In the genomic region with DNA sequence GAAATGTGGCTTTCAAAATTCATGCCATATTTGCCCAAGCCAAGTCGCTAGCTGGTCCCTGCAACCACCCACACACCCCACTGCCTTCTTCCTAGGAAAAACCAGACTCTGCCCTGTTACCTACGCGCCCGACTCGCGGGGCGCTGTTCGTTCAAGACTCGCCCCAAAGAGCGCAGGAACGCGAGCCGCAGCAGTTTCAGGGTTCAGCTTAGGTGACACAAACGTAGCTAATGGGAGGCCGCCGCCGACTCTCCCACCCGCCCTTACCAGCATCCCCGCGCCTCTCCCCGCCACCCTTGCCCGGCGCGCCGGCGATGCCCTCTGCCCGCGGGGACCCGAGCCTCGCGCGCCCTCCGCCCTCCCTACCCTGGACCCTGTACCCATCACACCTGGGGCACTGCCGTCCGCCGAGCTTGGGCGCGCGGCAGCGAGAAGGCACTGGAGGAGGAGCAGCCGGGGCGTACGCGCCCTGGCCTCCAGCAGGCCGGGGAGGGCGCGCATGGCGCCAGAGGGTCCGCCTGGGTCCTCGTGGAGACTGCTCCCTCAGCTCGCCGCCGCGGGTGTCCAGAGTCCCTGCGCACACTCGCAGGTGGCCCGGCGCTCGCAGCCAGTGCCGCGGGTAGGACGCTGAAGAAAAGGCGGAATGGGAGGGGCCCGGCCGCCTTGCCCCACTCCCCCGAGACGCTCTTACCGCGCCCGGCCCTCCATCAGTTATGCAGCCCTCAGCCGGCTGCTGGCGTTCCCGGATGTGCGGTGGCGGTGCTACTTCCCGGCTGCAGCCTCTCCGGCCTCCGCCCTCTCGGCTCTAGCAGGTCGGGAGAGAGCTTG, we compare ENCODE assay signal across 8 cellular contexts. TPM values are rescaled to one million over a fixed set of nuclear protein-coding genes. Genes with fewer than 3 reads are reported as not detected.
DNase-seq lines count a peak whose midpoint lies in the region; ATAC-seq and TF ChIP-seq lines count a peak whose summit lies in the region.

EMB (minus strand) TSS at position 638 of the 828 bp plus-strand sequence; CDS start at position 501, 137 bp downstream.

- H3K27ac ChIP-seq in neural progenitor cell (no peak within 1 kb of the TSS), subcutaneous abdominal adipose tissue (ENCODE audit: low read depth, low read length) (no peak within 1 kb of the TSS)

- H3F3A ChIP-seq in neural progenitor cell (ENCODE audit: low read depth): peaks cover 15% of the 10 kb centered on the region

- DNase-seq in AG20443 (ENCODE audit: low spot score): peak; percentile 9
- DNase-seq in NOMO-1 treated with dmso at 0.1 percent for 144 hours (lab: John Stamatoyannopoulos, UW; ENCODE audit: unreplicated experiment): peak; percentile 84
- peak; percentile 76 for DNase-seq in activated T-cell treated with anti-CD3 and anti-CD28 coated beads for 48 hours (ENCODE audit: low read depth)
- peak; percentile 28 for DNase-seq in fibroblast of the aortic adventitia (ENCODE audit: low read depth)
- peak; percentile 79 for DNase-seq in neural progenitor cell (ENCODE audit: low spot score)

- H3K36me3 Mint-ChIP-seq in neural progenitor cell: no peaks in the 10 kb centered on the region

- H3K27me3 ChIP-seq in neural progenitor cell (no peaks in the 10 kb centered on the region), subcutaneous abdominal adipose tissue (ENCODE audit: control insufficient read depth in 5 of 5, insufficient read depth in 4 of 5, low read length in 5 of 5) (peaks cover 0 to 7% (median 2%) of the 10 kb centered on the region in 5 donors)

- peaks cover 5% of the 10 kb centered on the region for H3K4me1 ChIP-seq in neural progenitor cell
- peaks cover 0 to 11% (median 0%) of the 10 kb centered on the region in 5 donors for H3K4me1 ChIP-seq in subcutaneous abdominal adipose tissue (ENCODE audit: control insufficient read depth in 5 of 5, insufficient read depth in 5 of 5, low read length in 5 of 5)

- H3K4me3 ChIP-seq in fibroblast of the aortic adventitia (ENCODE audit: low read depth, low read length): peak within 1 kb of the TSS; percentile 66
- peak within 1 kb of the TSS; percentile 83 for H3K4me3 ChIP-seq in neural progenitor cell
- peak within 1 kb of the TSS; percentile 55 to 67 (median 57) for H3K4me3 ChIP-seq in subcutaneous abdominal adipose tissue (ENCODE audit: low read depth in 1 of 5, low read length in 5 of 5)

- peak; percentile 37 for TF ChIP-seq CTCF in fibroblast of the aortic adventitia (IDR thresholded peaks at IDR 0.05; ENCODE audit: insufficient read depth, low read length)
- peak; percentile 51 for TF ChIP-seq CTCF in neural progenitor cell (IDR thresholded peaks at IDR 0.05)

- H3K36me3 ChIP-seq in neural progenitor cell (no peaks in the 10 kb centered on the region), subcutaneous abdominal adipose tissue (ENCODE audit: control insufficient read depth in 5 of 5, insufficient read depth in 5 of 5, low read length in 5 of 5) (no peaks in the 10 kb centered on the region)

- H3K9me3 Mint-ChIP-seq in neural progenitor cell: no peaks in the 10 kb centered on the region

- no peaks in the 10 kb centered on the region for H3K9me3 ChIP-seq in neural progenitor cell (ENCODE audit: low read depth)
- H3K9me3 ChIP-seq in subcutaneous abdominal adipose tissue (ENCODE audit: control insufficient read depth in 5 of 5, low read length in 5 of 5): no peaks in the 10 kb centered on the region

- H3K27ac Mint-ChIP-seq in neural progenitor cell: peak within 1 kb of the TSS; percentile 91

- H3K9ac ChIP-seq in neural progenitor cell (no peak within 1 kb of the TSS), subcutaneous abdominal adipose tissue (ENCODE audit: low read length in 5 of 5) (peak within 1 kb of the TSS in 2 of 5 donors; percentile 17 to 55)

- H3K4me1 Mint-ChIP-seq in neural progenitor cell: peaks cover 13% of the 10 kb centered on the region

- H2AFZ ChIP-seq in neural progenitor cell (replicated peaks): peak within 1 kb of the TSS; percentile 95

- H3K4me3 Mint-ChIP-seq in neural progenitor cell: peak within 1 kb of the TSS; percentile 93

- no peaks in the 10 kb centered on the region for H4K20me1 ChIP-seq in neural progenitor cell (ENCODE audit: low read depth)

- H3K79me2 ChIP-seq in neural progenitor cell (ENCODE audit: low read depth): peaks cover 10% of the 10 kb centered on the region

- peak; percentile 75 for ATAC-seq in GM18907 (IDR thresholded peaks at IDR 0.05; ENCODE audit: unreplicated experiment)
- ATAC-seq in HG03175 (IDR thresholded peaks at IDR 0.05; ENCODE audit: unreplicated experiment): peak; percentile 59

- peak within 1 kb of the TSS; percentile 84 for H3K4me2 ChIP-seq in neural progenitor cell

- peaks cover 2% of the 10 kb centered on the region for H3K27me3 Mint-ChIP-seq in neural progenitor cell (ENCODE audit: insufficient read depth, low read depth)

RNA-seq across cellular contexts. Expression of gene EMB, which starts in this region (rescaled TPM):
- total RNA-seq in fibroblast of the aortic adventitia (ENCODE audit: low replicate concordance): 0.16 and 13.2 TPM in 2 replicates
- total RNA-seq in neural progenitor cell (ENCODE audit: low replicate concordance): 28.0 and 40.6 TPM in 2 replicates

Comparison
In these comparisons a context has a peak if more than half of its experiments do, and no peak if none do; other contexts are left out.
1. DNase-seq: peak in every context shown above with its lines; median percentile 84 in NOMO-1 treated with dmso at 0.1 percent for 144 hours; 79 in neural progenitor cell; 76 in activated T-cell treated with anti-CD3 and anti-CD28 coated beads for 48 hours; 28 in fibroblast of the aortic adventitia; 9 in AG20443.